Comparison of ENCODE assay signal across 31 cellular contexts in the genomic region with DNA sequence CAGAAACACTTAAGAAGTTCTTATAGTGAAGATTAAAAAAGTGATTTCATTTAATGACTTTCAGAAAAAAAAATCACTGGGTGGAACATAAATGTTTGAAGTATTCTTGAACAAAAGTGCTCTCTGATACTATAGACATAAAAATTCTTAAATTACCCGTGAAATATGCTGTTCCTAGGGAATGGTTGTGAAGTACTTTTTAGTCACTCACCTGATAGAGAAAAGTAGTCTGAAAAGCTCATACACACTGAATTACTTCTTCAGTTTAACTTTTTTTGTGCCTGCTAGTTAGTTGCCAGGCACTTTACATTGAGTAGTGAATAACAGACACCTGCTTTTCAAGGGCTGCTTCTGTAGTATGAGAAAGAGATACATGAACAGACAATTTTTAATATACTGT.
"Had no signal": no experiment of that assay in that cellular context is flagged by ENCODE, and none has a peak within 500 bp of the region (broad histone marks: within the 10 kb centered on the region; RNA-seq: fewer than 3 reads in every experiment).

No MANE protein-coding gene starts in this region.

- H3K27ac ChIP-seq: brain microvascular endothelial cell, KMS-11, PC-9, WERI-Rb-1 had no signal

- ATAC-seq: activated CD8-positive, alpha-beta memory T cell treated with anti-CD3 and anti-CD28 coated beads, Interleukin-2, amount 10 ng/mL, durations not matched to agents 7 days and 5 days had no signal

- DNase-seq: activated CD4-positive, alpha-beta memory T cell treated with anti-CD3 and anti-CD28 coated beads, Interleukin-2, amount 10 ng/mL, durations not matched to agents 7 days and 5 days; activated CD4-positive, alpha-beta T cell treated with anti-CD3 and anti-CD28 coated beads for 1 hour; activated CD4-positive, alpha-beta T cell treated with anti-CD3 and anti-CD28 coated beads for 48 hours; activated CD4-positive, CD25-positive, alpha-beta regulatory T cell; activated CD8-positive, alpha-beta memory T cell treated with anti-CD3 and anti-CD28 coated beads for 24 hours; activated CD8-positive, alpha-beta memory T cell treated with anti-CD3 and anti-CD28 coated beads, Interleukin-2, amount 10 ng/mL, durations not matched to agents 7 days and 5 days; activated CD8-positive, alpha-beta memory T cell treated with anti-CD3 and anti-CD28 coated beads, Interleukin-2, amount 50 U/mL, for 48 hours; activated effector memory CD4-positive, alpha-beta T cell treated with anti-CD3 and anti-CD28 coated beads, Interleukin-2, amount 50 U/mL, for 16 hours; activated naive CD4-positive, alpha-beta T cell; activated naive CD4-positive, alpha-beta T cell treated with anti-CD3 and anti-CD28 coated beads, Interleukin-2, amount 50 U/mL, for 16 hours; activated naive CD8-positive, alpha-beta T cell treated with anti-CD3 and anti-CD28 coated beads for 36 hours; activated T-cell treated with anti-CD3 and anti-CD28 coated beads, Interleukin-2, amount 50 U/mL, for 48 hours; amniotic stem cell; aorta; brain microvascular endothelial cell; central memory CD4-positive, alpha-beta T cell; MM.1S; MV-4-11; NCI-H1092; NCI-H146; NCI-H1930; NCI-H2081 treated with DMSO at 0.1 percent for 48 hours; NCI-H226; NCI-H510A; NCI-H526; NCI-H774; PC-9; Right ventricle myocardium superior; T1000; WERI-Rb-1 had no signal

- H3K36me3 ChIP-seq: brain microvascular endothelial cell, WERI-Rb-1 had no signal

- H3K4me3 ChIP-seq: PC-9 had no signal
